In the genomic region with DNA sequence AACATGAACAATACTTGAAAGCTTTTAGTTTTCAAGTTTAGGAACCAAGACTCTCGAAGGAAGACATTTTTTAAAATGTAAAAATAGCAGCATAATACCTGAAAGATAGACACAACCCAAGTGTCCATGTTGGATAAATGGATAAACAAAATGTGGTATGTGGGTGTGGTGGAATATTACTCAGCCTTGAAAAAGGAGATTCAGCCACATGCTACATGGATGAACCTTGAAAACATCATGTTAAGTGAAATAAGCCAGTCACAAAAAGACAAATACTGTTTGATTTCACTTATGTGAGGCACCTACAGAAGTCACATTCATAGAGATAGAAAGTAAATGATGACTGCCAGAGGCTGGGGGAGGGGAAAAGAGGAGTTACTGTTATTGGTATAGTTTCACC, we compare ENCODE assay signal across 33 cellular contexts.
"Had no signal": no experiment of that assay in that cellular context is flagged by ENCODE, and none has a peak within 500 bp of the region (broad histone marks: within the 10 kb centered on the region; RNA-seq: fewer than 3 reads in every experiment).

No MANE protein-coding gene starts in this region.

- H3K4me3 ChIP-seq: adrenal gland, body of pancreas, breast epithelium had no signal

- H3K4me1 ChIP-seq: adrenal gland, body of pancreas, breast epithelium had no signal

- H3K9me3 ChIP-seq: adrenal gland, body of pancreas, breast epithelium had no signal

- FAIRE-seq: colon, TTC549 had no signal

- ATAC-seq: activated CD8-positive, alpha-beta T cell treated with anti-CD3 and anti-CD28 coated beads for 36 hours; activated naive CD4-positive, alpha-beta T cell treated with anti-CD3 and anti-CD28 coated beads, Interleukin-2, amount 50 U/mL, for 72 hours; activated T-cell treated with anti-CD3 and anti-CD28 coated beads, Interleukin-2, amount 50 U/mL, for 4 hours; activated T-cell treated with anti-CD3 and anti-CD28 coated beads, Interleukin-2, amount 50 U/mL, for 72 hours; activated T-helper 17 cell treated with anti-CD3 and anti-CD28 coated beads, Interleukin-2, amount 50 U/mL, for 72 hours; body of pancreas had no signal

- H3K27me3 ChIP-seq: adrenal gland, body of pancreas, brain microvascular endothelial cell, breast epithelium had no signal

- H3K36me3 ChIP-seq: adrenal gland, brain microvascular endothelial cell, breast epithelium had no signal

- DNase-seq: activated B cell treated with CpG ODN at 0.5 μM for 24 hours; activated CD4-positive, alpha-beta memory T cell treated with anti-CD3 and anti-CD28 coated beads for 36 hours; activated CD4-positive, alpha-beta T cell treated with anti-CD3 and anti-CD28 coated beads for 4 hours; activated CD4-positive, alpha-beta T cell treated with anti-CD3 and anti-CD28 coated beads, Interleukin-2, amount 10 ng/mL, durations not matched to agents 24 days and 14 days; activated CD4-positive, alpha-beta T cell treated with anti-CD3 and anti-CD28 coated beads, Interleukin-2, amount 50 U/mL, for 1 hour; activated CD4-positive, alpha-beta T cell treated with anti-CD3 and anti-CD28 coated beads, Interleukin-2, amount 50 U/mL, for 4 hours; activated CD4-positive, CD25-positive, alpha-beta regulatory T cell treated with anti-CD3 and anti-CD28 coated beads, Interleukin-2, amount 50 U/mL, for 72 hours; activated CD8-positive, alpha-beta memory T cell treated with anti-CD3 and anti-CD28 coated beads, Interleukin-2, amount 50 U/mL, for 4 hours; activated CD8-positive, alpha-beta T cell treated with anti-CD3 and anti-CD28 coated beads for 36 hours; activated effector memory CD4-positive, alpha-beta T cell treated with anti-CD3 and anti-CD28 coated beads, Interleukin-2, amount 50 U/mL, for 16 hours; activated gamma-delta T cell treated with Interleukin-2 at 50 U/mL for 16 hours; activated naive CD4-positive, alpha-beta T cell; activated naive CD4-positive, alpha-beta T cell treated with anti-CD3 and anti-CD28 coated beads for 36 hours; activated naive CD4-positive, alpha-beta T cell treated with anti-CD3 and anti-CD28 coated beads, Interleukin-2, amount 50 U/mL, for 16 hours; activated naive CD8-positive, alpha-beta T cell treated with anti-CD3 and anti-CD28 coated beads for 36 hours; activated T-cell treated with anti-CD3 and anti-CD28 coated beads for 4 hours; activated T-cell treated with anti-CD3 and anti-CD28 coated beads, Interleukin-2, amount 50 U/mL, for 1 hour; activated T-cell treated with anti-CD3 and anti-CD28 coated beads, Interleukin-2, amount 50 U/mL, for 4 hours; activated T-cell treated with anti-CD3 and anti-CD28 coated beads, Interleukin-2, amount 50 U/mL, for 72 hours; adrenal gland; amniotic stem cell; aorta; body of pancreas; brain microvascular endothelial cell; cerebellar nuclear complex; T-helper 2 cell; T-helper 9 cell had no signal

- H3K27ac ChIP-seq: adrenal gland, body of pancreas, brain microvascular endothelial cell, breast epithelium, VCaP had no signal
